ENCODE assay signal across 27 cellular contexts in the genomic region with DNA sequence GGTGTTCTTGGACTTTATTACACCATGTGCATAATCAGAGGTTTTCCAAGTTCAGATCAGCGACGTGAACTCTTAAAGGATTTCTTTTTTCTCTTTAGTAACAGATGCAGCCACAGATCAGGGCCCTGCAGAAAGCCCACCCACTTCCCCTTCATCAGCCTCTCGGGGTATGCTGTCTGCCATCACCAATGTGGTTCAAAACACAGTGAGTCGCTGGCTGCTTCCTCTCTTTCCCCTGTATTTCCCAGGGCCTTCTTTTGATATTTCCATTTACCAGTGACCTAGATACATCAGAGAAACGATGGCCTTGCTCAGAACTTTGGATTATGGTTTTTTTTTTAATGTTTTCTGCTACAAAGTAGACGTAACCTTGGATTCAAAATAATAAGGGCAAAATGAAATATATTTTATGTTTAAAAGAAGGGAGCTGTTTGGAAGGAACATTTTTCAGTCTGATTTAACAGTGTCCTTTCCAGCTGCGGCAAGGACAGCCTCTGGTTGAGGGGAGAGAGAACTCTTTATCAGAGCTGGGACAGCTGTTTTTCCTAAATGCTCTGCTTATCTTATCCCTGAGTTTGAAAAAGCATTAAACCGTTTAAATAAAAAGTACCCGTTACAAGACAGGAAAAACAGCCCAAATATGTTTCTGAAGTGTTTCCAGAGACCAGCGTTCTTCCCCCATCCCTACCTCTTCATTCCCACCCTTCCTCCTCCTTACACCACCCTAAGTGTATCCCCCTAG. TPM values are rescaled to one million over a fixed set of nuclear protein-coding genes. Genes with fewer than 3 reads are reported as not detected.
DNase-seq lines count a peak whose midpoint lies in the region; ATAC-seq, FAIRE-seq and TF ChIP-seq lines count a peak whose summit lies in the region.
"Had no signal": no experiment of that assay in that cellular context is flagged by ENCODE, and none has a peak within 500 bp of the region (broad histone marks: within the 10 kb centered on the region; RNA-seq: fewer than 3 reads in every experiment).

No MANE protein-coding gene starts in this region.

- H3K4me1 Mint-ChIP-seq in mesothelial cell of epicardium = peaks cover 8% of the 10 kb centered on the region

- no peak for TF ChIP-seq RAD21 in K562 (CRISPR knock-in tag; conservative IDR thresholded peaks at IDR 0.05 in 1 of 2, IDR thresholded peaks at IDR 0.05 in 1 of 2)

- H3K27me3 Mint-ChIP-seq in mesothelial cell of epicardium (ENCODE audit: low read depth) = no peaks in the 10 kb centered on the region

- no peaks in the 10 kb centered on the region for H3K9me3 ChIP-seq in BLaER1
- no peaks in the 10 kb centered on the region for H3K9me3 ChIP-seq in K562 (replicated peaks; ENCODE audit: control insufficient read depth, insufficient read depth, low read depth, low read length)
- no peaks in the 10 kb centered on the region for H3K9me3 ChIP-seq in Peyer's patch

- H3K9me3 Mint-ChIP-seq in mesothelial cell of epicardium = no peaks in the 10 kb centered on the region

- H3K9ac ChIP-seq in BLaER1 (no peak overlapping the region), K562 (ENCODE audit: insufficient read depth in 1 of 2, low read depth in 2 of 2, low read length in 2 of 2) (no peak overlapping the region)

- H3K9me1 ChIP-seq in K562 (ENCODE audit: control insufficient read depth, insufficient read depth, low read length) = no peaks in the 10 kb centered on the region

- H3K4me2 ChIP-seq in BLaER1 (peak overlapping the region; percentile 56), K562 (ENCODE audit: insufficient read depth, low read length) (peak overlapping the region; percentile 33; the same call in 1 of the 2 replicates)

- peak; percentile 26 for FAIRE-seq in K562 (lab: Jason Lieb, UNC)
- FAIRE-seq: GM19239, kidney had no signal

- H4K20me1 ChIP-seq in BLaER1 (no peaks in the 10 kb centered on the region), K562 (replicated peaks; ENCODE audit: control insufficient read depth, insufficient read depth, low read length) (no peaks in the 10 kb centered on the region)

- no peak for TF ChIP-seq CTCF in K562 (IDR thresholded peaks at IDR 0.05 in 2 of 3, conservative IDR thresholded peaks at IDR 0.05 in 1 of 3; ENCODE audit: insufficient read depth in 2 of 3, low read depth in 1 of 3, low read length in 3 of 3)
- TF ChIP-seq CTCF in mesothelial cell of epicardium (IDR thresholded peaks at IDR 0.05; ENCODE audit: unreplicated experiment) = no peak
- no peak for TF ChIP-seq CTCF in Peyer's patch (IDR thresholded peaks at IDR 0.05)

- H3K27me3 ChIP-seq in BLaER1 = no peaks in the 10 kb centered on the region
- H3K27me3 ChIP-seq in K562 (ENCODE audit: control insufficient read depth in 2 of 2, insufficient read depth in 2 of 2, low read length in 2 of 2) = no peaks in the 10 kb centered on the region
- no peaks in the 10 kb centered on the region for H3K27me3 ChIP-seq in Peyer's patch

- H3K27ac ChIP-seq in BLaER1 = peak overlapping the region; percentile 49; the same call in 1 of the 2 replicates
- H3K27ac ChIP-seq in K562 (ENCODE audit: extremely low read depth, low read depth, low read length) = no peak overlapping the region
- no peak overlapping the region for H3K27ac ChIP-seq in Peyer's patch

- H3K27ac Mint-ChIP-seq in mesothelial cell of epicardium = peak overlapping the region; percentile 85

- TF ChIP-seq EP300 in K562 (IDR thresholded peaks at IDR 0.05; ENCODE audit: low read length) = peak; percentile 52; the same call in 1 of the 2 replicates

- DNase-seq in Kasumi-1 (lab: John Stamatoyannopoulos, UW) (peak; percentile 35 to 37), K562 (ENCODE audit: extremely low read depth in 1 of 4, low spot score in 3 of 4) (peak in 2 of 4 experiments; percentile 29 to 33), mesothelial cell of epicardium (ENCODE audit: low spot score in 2 of 2, unreplicated experiment in 2 of 2) (no peak), cerebellum (ENCODE audit: low spot score) (no peak), Peyer's patch (no peak), NCI-H226 (no peak)
- DNase-seq: central memory CD4-positive, alpha-beta T cell; COR-L47; effector CD8-positive, alpha-beta T cell; H7; hypothalamus; KG1; kidney; mesendoderm; NCI-H1048; NCI-H2029; retina; stimulated activated CD4-positive, alpha-beta T cell treated with anti-CD3 and anti-CD28 coated beads, Interleukin-15, amount 100 ng/mL, for 24 hours; stimulated activated naive CD4-positive, alpha-beta T cell; T-helper 2 cell; trophoblast cell had no signal

- no TSS peak for BruUV-seq in K562 (replicated peaks; lab: Mats Ljungman, UMichigan)

- 13% methylated on average over 10 of the region's 10 CpGs for whole genome bisulfite sequencing in K562 (ENCODE audit: insufficient coverage, low coverage, missing lambda C conversion rate)

- peaks cover 34% of the 10 kb centered on the region for H3K36me3 Mint-ChIP-seq in mesothelial cell of epicardium

- ATAC-seq in K562 (peak; percentile 64), HG03432 (IDR thresholded peaks at IDR 0.05; ENCODE audit: unreplicated experiment) (no peak)
- ATAC-seq: activated CD4-positive, CD25-positive, alpha-beta regulatory T cell treated with anti-CD3 and anti-CD28 coated beads, Interleukin-2, amount 50 U/mL, for 24 hours had no signal

- no peak overlapping the region for H3K4me3 ChIP-seq in BLaER1
- no peak overlapping the region for H3K4me3 ChIP-seq in K562
- no peak overlapping the region for H3K4me3 ChIP-seq in Peyer's patch

- no peaks in the 10 kb centered on the region for H3K79me2 ChIP-seq in K562 (ENCODE audit: control insufficient read depth, insufficient read depth, low read length)

- POLR2A ChIA-PET in K562 (lab: Yijun Ruan, JAX) = interaction anchor here (0.5 kb wide), 1 partner anchor 93 kb away, joined by 3 read pairs; no protein-coding TSS in a partner anchor

- intact Hi-C loops in K562 (cut with micrococcal nuclease) = no loop called here

- H3K36me3 ChIP-seq in BLaER1 (no peaks in the 10 kb centered on the region), K562 (ENCODE audit: control insufficient read depth, insufficient read depth, low read length) (peaks cover 3% of the 10 kb centered on the region; the same call in 1 of the 3 replicates), Peyer's patch (peaks cover 0 to 51% (median 0%) of the 10 kb centered on the region in 3 donors)

- CTCF ChIA-PET in K562 (lab: Yijun Ruan, JAX; ENCODE audit: low intra/inter-chr PET ratio) = no interaction called here

- no peak overlapping the region for H3K4me3 Mint-ChIP-seq in mesothelial cell of epicardium

- peaks cover 27% of the 10 kb centered on the region for H3K4me1 ChIP-seq in BLaER1
- H3K4me1 ChIP-seq in K562 (replicated peaks in 1 of 2; ENCODE audit: control insufficient read depth in 2 of 2, insufficient read depth in 2 of 2, low read length in 2 of 2) = peaks cover 0 to 2% of the 10 kb centered on the region in 2 experiments; a peak in 1 of 5 replicates
- H3K4me1 ChIP-seq in Peyer's patch = peaks cover 0 to 26% (median 0%) of the 10 kb centered on the region in 4 donors

- in situ Hi-C loops in K562 (cut with MboI) = no loop called here

- no peak overlapping the region for H2AFZ ChIP-seq in K562 (ENCODE audit: low read depth, low read length)

- TF ChIP-seq POLR2A in K562 (conservative IDR thresholded peaks at IDR 0.05) (no peak), Peyer's patch (IDR thresholded peaks at IDR 0.05) (no peak)

RNA-seq across cellular contexts. Expression of gene FAM114A1, which starts 38.2 kb away (rescaled TPM):
- total RNA-seq in K562 (2011; cell fraction: chromatin; rRNA removed; ENCODE audit: low replicate concordance) = 39.9 and 41.6 TPM in 2 replicates
- 22.4 and 27.0 TPM in 2 replicates for total RNA-seq in K562 (2011; cell fraction: nucleolus; rRNA removed)
- total RNA-seq in K562 (2011; cell fraction: nucleoplasm; rRNA removed) = 20.4 and 26.9 TPM in 2 replicates
- total RNA-seq in K562 (2014; rRNA removed) (2.6 and 3.1 TPM in 2 replicates), K562 (2014; rRNA removed; fragmentation: Illumina TruSeq; extraction: Trizol) (4.3 and 5.3 TPM in 2 replicates), K562 (2015; rRNA removed; fragmentation: Illumina TruSeq; extraction: Trizol) (4.4 and 5.0 TPM in 2 replicates), K562 (2021) (5.1 and 6.6 TPM in 2 replicates), mesothelial cell of epicardium (52.0 to 55.6 TPM (median 53.7 TPM) in 3 replicates), cerebellum (12.0 TPM), Peyer's patch (100 to 1,000 TPM in 1 of 4 donors, 10 to 100 TPM in 3; 52.2 to 106 (median 69.0) TPM)
- polyA plus RNA-seq in K562 (2011; rRNA removed) (12.0 and 25.4 TPM in 2 replicates), K562 (2014; fragmentation: Illumina TruSeq; extraction: Trizol) (3.4 and 5.4 TPM in 2 replicates), K562 (2014; fragmentation: Nextera tagmentation; extraction: Ambion mirVana) (1 to 10 TPM; 1.8 to 2.6 TPM), K562 (2014; rRNA removed) (4.5 and 5.3 TPM in 2 replicates)
- polyA plus RNA-seq in K562 (2011; cell fraction: cytosol; rRNA removed) = 12.8 and 23.1 TPM in 2 replicates
- 12.7 and 20.4 TPM in 2 replicates for polyA plus RNA-seq in K562 (2011; cell fraction: nucleus; rRNA removed)
- 3.7 and 6.7 TPM in 2 replicates for polyA plus RNA-seq in K562 (2012)
- 13.6 and 24.1 TPM in 2 replicates for polyA minus RNA-seq in K562 (2011; rRNA and poly(A)+ RNA removed)
- polyA minus RNA-seq in K562 (2011; cell fraction: cytosol; rRNA and poly(A)+ RNA removed) = 3.8 and 7.8 TPM in 2 replicates
- polyA minus RNA-seq in K562 (2011; cell fraction: nucleus; rRNA and poly(A)+ RNA removed) = 6.9 and 27.2 TPM in 2 replicates
- total RNA-seq: activated CD8-positive, alpha-beta memory T cell treated with anti-CD3 and anti-CD28 coated beads for 36 hours had no signal
- polyA plus RNA-seq: neural cell had no signal

RNA-seq across cellular contexts. Expression of gene TLR6, which starts 49.2 kb away (rescaled TPM):
- 1.7 and 5.7 TPM in 2 replicates for total RNA-seq in K562 (2011; cell fraction: chromatin; rRNA removed; ENCODE audit: low replicate concordance)
- total RNA-seq in K562 (2011; cell fraction: nucleolus; rRNA removed) = 1.0 and 1.4 TPM in 2 replicates
- total RNA-seq in K562 (2011; cell fraction: nucleoplasm; rRNA removed) = 2.3 and 3.6 TPM in 2 replicates
- 0.64 and 0.65 TPM in 2 replicates for total RNA-seq in K562 (2014; rRNA removed)
- total RNA-seq in K562 (2014; rRNA removed; fragmentation: Illumina TruSeq; extraction: Trizol) = 1.4 and 1.6 TPM in 2 replicates
- 0.68 and 0.91 TPM in 2 replicates for total RNA-seq in K562 (2015; rRNA removed; fragmentation: Illumina TruSeq; extraction: Trizol)
- total RNA-seq in K562 (2021) = 0.95 and 1.5 TPM in 2 replicates
- 0.69 and 1.9 TPM in 2 replicates for polyA plus RNA-seq in K562 (2011; rRNA removed)
- polyA plus RNA-seq in K562 (2011; cell fraction: cytosol; rRNA removed) = 0.36 and 0.41 TPM in 2 replicates
- 0.45 and 0.51 TPM in 2 replicates for polyA plus RNA-seq in K562 (2011; cell fraction: nucleus; rRNA removed)
- polyA plus RNA-seq in K562 (2012) = 0.76 and 1.0 TPM in 2 replicates
- polyA plus RNA-seq in K562 (2014; fragmentation: Illumina TruSeq; extraction: Trizol) = 1.1 and 1.3 TPM in 2 replicates
- polyA plus RNA-seq in K562 (2014; fragmentation: Nextera tagmentation; extraction: Ambion mirVana) = under 1 TPM; 0.08 to 0.45 TPM
- 0.62 and 1.00 TPM in 2 replicates for polyA plus RNA-seq in K562 (2014; rRNA removed)
- polyA minus RNA-seq in K562 (2011; rRNA and poly(A)+ RNA removed) = 1.7 and 2.6 TPM in 2 replicates
- 0.46 and 1.3 TPM in 2 replicates for polyA minus RNA-seq in K562 (2011; cell fraction: cytosol; rRNA and poly(A)+ RNA removed)
- polyA minus RNA-seq in K562 (2011; cell fraction: nucleus; rRNA and poly(A)+ RNA removed) = 0.54 and 0.67 TPM in 2 replicates
- total RNA-seq in mesothelial cell of epicardium = 0.77 to 1.2 TPM (median 0.98 TPM) in 3 replicates
- 3.0 TPM for total RNA-seq in cerebellum
- total RNA-seq in Peyer's patch = 10 to 100 TPM in 1 of 4 donors, 1 to 10 TPM in 3; 1.5 to 14.9 (median 2.3) TPM
- total RNA-seq: H7 had no signal
- polyA plus RNA-seq: neural cell had no signal

Comparison
In these comparisons a context has a peak if more than half of its experiments do, and no peak if none do; other contexts are left out.
1. DNase-seq: peak in Kasumi-1 (2 of 2); none in mesothelial cell of epicardium (0 of 2), cerebellum (single experiment), Peyer's patch (0 of 3) and NCI-H226 (single experiment).